ENCODE assay signal across 20 cellular contexts in genomic region chr2:51032748-51033355, GRCh38. TPM values are rescaled to one million over a fixed set of nuclear protein-coding genes. Genes with fewer than 3 reads are reported as not detected.
A peak's percentile ranks its signal among the peaks of the same experiment; 100 is the strongest.
DNase-seq lines count a peak whose midpoint lies in the region; ATAC-seq, FAIRE-seq and TF ChIP-seq lines count a peak whose summit lies in the region.
"Had no signal": no experiment of that assay in that cellular context is flagged by ENCODE, and none has a peak within 500 bp of the region (broad histone marks: within the 10 kb centered on the region; RNA-seq: fewer than 3 reads in every experiment).

No MANE protein-coding gene starts in this region.

- intact Hi-C loops in upper lobe of right lung (cut with DNase I), result no loop called here

- no peak overlapping the region for H3K27ac ChIP-seq in astrocyte (ENCODE audit: low read depth, low read length)
- no peak overlapping the region for H3K27ac ChIP-seq in upper lobe of right lung
- H3K27ac ChIP-seq: KMS-11, stomach had no signal

- H3K79me2 ChIP-seq in astrocyte (ENCODE audit: insufficient read depth, low read length), result no peaks in the 10 kb centered on the region

- TF ChIP-seq CTCF in astrocyte (IDR thresholded peaks at IDR 0.05; ENCODE audit: insufficient read depth, low read depth, low read length) (no peak), progenitor cell of endocrine pancreas (IDR thresholded peaks at IDR 0.05; ENCODE audit: unreplicated experiment) (no peak), upper lobe of right lung (IDR thresholded peaks at IDR 0.05) (no peak)

- FAIRE-seq in astrocyte (lab: Jason Lieb, UNC), result no peak
- FAIRE-seq: endothelial cell of umbilical vein, G401.6, GM12878 had no signal

- H3K4me3 ChIP-seq in astrocyte (ENCODE audit: insufficient read depth, low read depth, low read length) (peak overlapping the region; percentile 29), iPS-15b (ENCODE audit: low read depth, low read length) (peak overlapping the region; percentile 86), upper lobe of right lung (no peak overlapping the region)
- H3K4me3 ChIP-seq: GM12878 had no signal

- peak; percentile 46 for DNase-seq in DMS53 (lab: John Stamatoyannopoulos, UW)
- DNase-seq in DMS53 treated with DMSO at 0.1 percent for 48 hours (lab: John Stamatoyannopoulos, UW; ENCODE audit: unreplicated experiment), result no peak
- no peak for DNase-seq in astrocyte (ENCODE audit: low read depth)
- DNase-seq in progenitor cell of endocrine pancreas (ENCODE audit: low spot score, unreplicated experiment), result no peak
- DNase-seq in upper lobe of right lung, result no peak
- DNase-seq in activated CD4-positive, alpha-beta T cell treated with anti-CD3 and anti-CD28 coated beads, Interleukin-2, amount 10 ng/mL, durations not matched to agents 7 days and 5 days, result no peak
- no peak for DNase-seq in GM03348 (ENCODE audit: low spot score)
- DNase-seq: 8988T; activated CD4-positive, alpha-beta T cell treated with anti-CD3 and anti-CD28 coated beads, Interleukin-2, amount 50 U/mL, for 48 hours; activated naive CD4-positive, alpha-beta T cell treated with Interleukin-2 at 50 U/mL for 16 hours; activated T-cell treated with anti-CD3 and anti-CD28 coated beads for 4 hours; Calu3; HFFc6; NCI-H226; stomach had no signal

- POLR2A ChIA-PET in activated CD4-positive, alpha-beta T cell treated with anti-CD3 and anti-CD28 coated beads, Interleukin-2, amount 10 ng/mL, durations not matched to agents 7 days and 5 days (lab: Charles Lee), result no interaction called here

- H3K27ac Mint-ChIP-seq in astrocyte (ENCODE audit: unreplicated experiment) (no peak overlapping the region), progenitor cell of endocrine pancreas (no peak overlapping the region)
- no peak overlapping the region for H3K27ac Mint-ChIP-seq in activated CD4-positive, alpha-beta T cell treated with anti-CD3 and anti-CD28 coated beads, Interleukin-2, amount 10 ng/mL, durations not matched to agents 7 days and 5 days
- H3K27ac Mint-ChIP-seq: HFFc6 had no signal

- no peak for ATAC-seq in upper lobe of right lung
- ATAC-seq: GM12878 had no signal

- H3K9me3 Mint-ChIP-seq in astrocyte (ENCODE audit: unreplicated experiment), result no peaks in the 10 kb centered on the region
- peaks cover 3% of the 10 kb centered on the region for H3K9me3 Mint-ChIP-seq in progenitor cell of endocrine pancreas (ENCODE audit: low read depth)
- peaks cover 2% of the 10 kb centered on the region for H3K9me3 Mint-ChIP-seq in activated CD4-positive, alpha-beta T cell treated with anti-CD3 and anti-CD28 coated beads, Interleukin-2, amount 10 ng/mL, durations not matched to agents 7 days and 5 days

- H3K27me3 ChIP-seq in astrocyte (ENCODE audit: insufficient read depth, low read length) (peaks cover 3% of the 10 kb centered on the region), iPS-15b (ENCODE audit: control insufficient read depth, insufficient read depth, low read length) (no peaks in the 10 kb centered on the region), upper lobe of right lung (no peaks in the 10 kb centered on the region)

- H2AFZ ChIP-seq in astrocyte (ENCODE audit: low read depth, low read length), result no peak overlapping the region

- no peaks in the 10 kb centered on the region for H3K36me3 ChIP-seq in astrocyte (ENCODE audit: insufficient read depth, low read length)
- peaks cover under 1% of the 10 kb centered on the region for H3K36me3 ChIP-seq in iPS-15b (ENCODE audit: control insufficient read depth, insufficient read depth, low read length)
- no peaks in the 10 kb centered on the region for H3K36me3 ChIP-seq in upper lobe of right lung
- H3K36me3 ChIP-seq: stomach had no signal

- H3K27me3 Mint-ChIP-seq in astrocyte (ENCODE audit: low read depth, unreplicated experiment) (peaks cover 33% of the 10 kb centered on the region), progenitor cell of endocrine pancreas (peaks cover 28% of the 10 kb centered on the region)
- H3K27me3 Mint-ChIP-seq in activated CD4-positive, alpha-beta T cell treated with anti-CD3 and anti-CD28 coated beads, Interleukin-2, amount 10 ng/mL, durations not matched to agents 7 days and 5 days, result no peaks in the 10 kb centered on the region

- H3K4me1 ChIP-seq in astrocyte (ENCODE audit: insufficient read depth, low read length), result peaks cover 3% of the 10 kb centered on the region
- H3K4me1 ChIP-seq in iPS-15b (ENCODE audit: control insufficient read depth, insufficient read depth, low read length), result peaks cover 8% of the 10 kb centered on the region
- no peaks in the 10 kb centered on the region for H3K4me1 ChIP-seq in upper lobe of right lung

- no peak overlapping the region for H3K9ac ChIP-seq in astrocyte (ENCODE audit: low read length)
- H3K9ac ChIP-seq in iPS-15b (ENCODE audit: low read depth, low read length), result no peak overlapping the region
- H3K9ac ChIP-seq: KMS-11 had no signal

- no peaks in the 10 kb centered on the region for H3K36me3 Mint-ChIP-seq in astrocyte (ENCODE audit: low read depth, unreplicated experiment)
- peaks cover 1% of the 10 kb centered on the region for H3K36me3 Mint-ChIP-seq in progenitor cell of endocrine pancreas (ENCODE audit: insufficient read depth)
- no peaks in the 10 kb centered on the region for H3K36me3 Mint-ChIP-seq in activated CD4-positive, alpha-beta T cell treated with anti-CD3 and anti-CD28 coated beads, Interleukin-2, amount 10 ng/mL, durations not matched to agents 7 days and 5 days (ENCODE audit: low read depth)

- H4K20me1 ChIP-seq in astrocyte (ENCODE audit: insufficient read depth, low read length), result no peaks in the 10 kb centered on the region

- H3K4me3 Mint-ChIP-seq in astrocyte (ENCODE audit: unreplicated experiment) (peak overlapping the region; percentile 85), progenitor cell of endocrine pancreas (ENCODE audit: low read depth) (peak overlapping the region; percentile 78)
- no peak overlapping the region for H3K4me3 Mint-ChIP-seq in activated CD4-positive, alpha-beta T cell treated with anti-CD3 and anti-CD28 coated beads, Interleukin-2, amount 10 ng/mL, durations not matched to agents 7 days and 5 days
- H3K4me3 Mint-ChIP-seq: HFFc6 had no signal

- H3K9me3 ChIP-seq in astrocyte (ENCODE audit: insufficient read depth, low read depth, low read length) (no peaks in the 10 kb centered on the region), iPS-15b (ENCODE audit: control insufficient read depth, insufficient read depth, low read length) (no peaks in the 10 kb centered on the region), upper lobe of right lung (no peaks in the 10 kb centered on the region)

- peaks cover 7% of the 10 kb centered on the region for H3K4me1 Mint-ChIP-seq in astrocyte (ENCODE audit: low read depth, unreplicated experiment)
- H3K4me1 Mint-ChIP-seq in progenitor cell of endocrine pancreas (ENCODE audit: low read depth), result peaks cover 6% of the 10 kb centered on the region
- no peaks in the 10 kb centered on the region for H3K4me1 Mint-ChIP-seq in activated CD4-positive, alpha-beta T cell treated with anti-CD3 and anti-CD28 coated beads, Interleukin-2, amount 10 ng/mL, durations not matched to agents 7 days and 5 days

- H3K4me2 ChIP-seq in astrocyte (ENCODE audit: low read length), result peak overlapping the region; percentile 99
- H3K4me2 ChIP-seq: KMS-11 had no signal

- CTCF ChIA-PET in activated CD4-positive, alpha-beta T cell treated with anti-CD3 and anti-CD28 coated beads, Interleukin-2, amount 10 ng/mL, durations not matched to agents 7 days and 5 days (lab: Charles Lee), result interaction anchor here (0.7 kb wide), 1 partner anchor 26 kb away, joined by 3 read pairs; no protein-coding TSS in a partner anchor

RNA-seq across cellular contexts. Expression of gene NRXN1, which starts 0.9 kb away (rescaled TPM):
- total RNA-seq in astrocyte, result 0.73 TPM in 1 of 2 replicates, not detected in the other
- total RNA-seq in progenitor cell of endocrine pancreas, result 10.9 and 16.0 TPM in 2 replicates
- total RNA-seq in upper lobe of right lung, result 0.26 TPM
- total RNA-seq in activated CD4-positive, alpha-beta T cell treated with anti-CD3 and anti-CD28 coated beads, Interleukin-2, amount 10 ng/mL, durations not matched to agents 7 days and 5 days, result not detected
- total RNA-seq: Calu3, endothelial cell of umbilical vein, HFFc6 had no signal
